Comparison of ENCODE assay signal across 21 cellular contexts in the genomic region with DNA sequence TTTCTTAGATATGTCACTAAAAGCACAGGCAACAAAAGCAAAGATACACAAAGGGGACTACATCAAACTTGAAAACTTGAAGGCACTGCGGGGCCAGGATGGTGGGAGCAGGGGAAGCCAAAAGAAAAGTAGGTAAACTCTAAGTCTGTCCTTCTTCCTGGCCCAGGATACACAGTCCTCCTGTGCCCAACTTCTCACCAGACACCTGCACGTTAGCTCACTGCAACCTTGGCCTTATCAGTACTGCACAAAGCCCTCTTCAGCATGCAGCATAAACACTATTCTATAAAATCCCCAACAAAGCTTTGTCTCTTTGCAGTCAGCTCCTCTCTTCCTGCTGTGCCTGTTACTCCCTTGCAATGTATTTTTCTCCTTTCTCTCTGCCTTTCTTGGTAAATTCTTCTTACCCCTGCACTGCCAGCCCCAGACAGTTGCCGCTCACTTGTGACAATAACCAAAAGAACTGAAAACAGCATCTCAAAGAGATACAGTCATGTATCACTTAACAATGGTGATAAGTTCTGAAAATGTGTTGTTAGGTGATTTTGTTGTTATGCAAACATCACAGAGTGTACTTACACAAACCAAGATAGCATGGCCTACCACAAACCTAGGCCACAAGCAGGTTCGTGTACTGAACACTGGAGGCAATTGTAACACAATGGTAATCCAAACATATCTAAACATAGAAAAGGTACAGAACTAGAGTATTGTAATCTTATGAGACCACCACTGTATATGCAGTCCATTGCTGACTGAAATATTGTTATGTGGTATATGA. TPM values are rescaled to one million over a fixed set of nuclear protein-coding genes. Genes with fewer than 3 reads are reported as not detected.
DNase-seq lines count a peak whose midpoint lies in the region; ATAC-seq and TF ChIP-seq lines count a peak whose summit lies in the region.
"Had no signal": no experiment of that assay in that cellular context is flagged by ENCODE, and none has a peak within 500 bp of the region (broad histone marks: within the 10 kb centered on the region; RNA-seq: fewer than 3 reads in every experiment).

No MANE protein-coding gene starts in this region.

- H3K4me1 ChIP-seq in endodermal cell (ENCODE audit: control insufficient read depth, insufficient read depth, low read length) (peaks cover 10% of the 10 kb centered on the region), tibial artery (peaks cover 0 to 12% (median 4%) of the 10 kb centered on the region in 4 donors), GM23248 (ENCODE audit: insufficient read depth) (no peaks in the 10 kb centered on the region)
- H3K4me1 ChIP-seq: Caco-2 had no signal

- no peak overlapping the region for H3K4me2 ChIP-seq in GM23248 (ENCODE audit: unreplicated experiment)

- H3K9me3 ChIP-seq in endodermal cell (ENCODE audit: control insufficient read depth, low read length) (peaks cover 22% of the 10 kb centered on the region), tibial artery (no peaks in the 10 kb centered on the region), GM23248 (ENCODE audit: low read depth) (no peaks in the 10 kb centered on the region)
- H3K9me3 ChIP-seq: BE2C had no signal

- H3K4me3 Mint-ChIP-seq in activated T-cell treated with anti-CD3 and anti-CD28 coated beads, Interleukin-2, amount 50 U/mL, for 72 hours, result no peak overlapping the region
- no peak overlapping the region for H3K4me3 Mint-ChIP-seq in activated T-cell treated with anti-CD3 and anti-CD28 coated beads, Interleukin-2, amount 50 U/mL, for 4 hours
- H3K4me3 Mint-ChIP-seq in endodermal cell, result no peak overlapping the region
- H3K4me3 Mint-ChIP-seq: nephron progenitor cell, T-cell had no signal

- H2AFZ ChIP-seq in GM23248, result no peak overlapping the region

- in situ Hi-C loops in GM23248 (cut with MboI), result no loop called here

- peaks cover 2 to 5% of the 10 kb centered on the region in 2 donors for H3K9me3 Mint-ChIP-seq in activated T-cell treated with anti-CD3 and anti-CD28 coated beads, Interleukin-2, amount 50 U/mL, for 72 hours
- peaks cover 10% of the 10 kb centered on the region for H3K9me3 Mint-ChIP-seq in activated T-cell treated with anti-CD3 and anti-CD28 coated beads, Interleukin-2, amount 50 U/mL, for 4 hours
- H3K9me3 Mint-ChIP-seq in endodermal cell, result peaks cover 32% of the 10 kb centered on the region

- 80 to 84% methylated on average over 1 to 4 of the region's 4 CpGs for WGBS in endodermal cell (ENCODE audit: insufficient coverage in 1 of 2, insufficient read length in 1 of 2), 2 experiments
- 93 to 97% methylated on average over 4 of the region's 4 CpGs for WGBS in GM23248 (ENCODE audit: low coverage in 1 of 2, low lambda C conversion rate in 2 of 2, missing lambda C conversion rate in 2 of 2), 2 experiments

- H3K9me2 ChIP-seq in GM23248 (ENCODE audit: insufficient read depth), result no peaks in the 10 kb centered on the region

- H3K4me1 Mint-ChIP-seq in activated T-cell treated with anti-CD3 and anti-CD28 coated beads, Interleukin-2, amount 50 U/mL, for 72 hours (ENCODE audit: low read depth), result peaks cover 5% of the 10 kb centered on the region
- no peaks in the 10 kb centered on the region for H3K4me1 Mint-ChIP-seq in activated T-cell treated with anti-CD3 and anti-CD28 coated beads, Interleukin-2, amount 50 U/mL, for 4 hours (ENCODE audit: low read depth)
- peaks cover 25% of the 10 kb centered on the region for H3K4me1 Mint-ChIP-seq in endodermal cell

- peak; percentile 56 to 71 for ATAC-seq in activated T-cell treated with anti-CD3 and anti-CD28 coated beads, Interleukin-2, amount 50 U/mL, for 72 hours (replicated peaks in 1 of 2)
- no peak for ATAC-seq in activated T-cell treated with anti-CD3 and anti-CD28 coated beads, Interleukin-2, amount 50 U/mL, for 4 hours
- no peak for ATAC-seq in GM18502 (IDR thresholded peaks at IDR 0.05; ENCODE audit: poor library complexity, unreplicated experiment)
- ATAC-seq: T-cell had no signal

- no peak overlapping the region for H3K27ac ChIP-seq in endodermal cell (ENCODE audit: low read depth, low read length)
- H3K27ac ChIP-seq in tibial artery, result peak overlapping the region; percentile 45 to 63
- H3K27ac ChIP-seq in GM23248, result no peak overlapping the region

- H3K9ac ChIP-seq in endodermal cell (ENCODE audit: extremely low read depth, low read length, poor library complexity, severe bottlenecking), result no peak overlapping the region
- no peak overlapping the region for H3K9ac ChIP-seq in GM23248

- H3K79me2 ChIP-seq in GM23248 (ENCODE audit: insufficient read depth), result 0 out of 2 replicates have a peak, but pooled peaks cover 3% of the 10 kb centered on the region

- H3K36me3 ChIP-seq in endodermal cell (ENCODE audit: control insufficient read depth, insufficient read depth, low read length) (peaks cover 35% of the 10 kb centered on the region), tibial artery (no peaks in the 10 kb centered on the region), GM23248 (ENCODE audit: low read depth) (no peaks in the 10 kb centered on the region)
- H3K36me3 ChIP-seq: BE2C had no signal

- H4K20me1 ChIP-seq in GM23248 (ENCODE audit: insufficient read depth), result no peaks in the 10 kb centered on the region

- H3K27me3 Mint-ChIP-seq in activated T-cell treated with anti-CD3 and anti-CD28 coated beads, Interleukin-2, amount 50 U/mL, for 72 hours (ENCODE audit: low read depth), result no peaks in the 10 kb centered on the region
- no peaks in the 10 kb centered on the region for H3K27me3 Mint-ChIP-seq in activated T-cell treated with anti-CD3 and anti-CD28 coated beads, Interleukin-2, amount 50 U/mL, for 4 hours (ENCODE audit: low read depth)
- no peaks in the 10 kb centered on the region for H3K27me3 Mint-ChIP-seq in endodermal cell (ENCODE audit: insufficient read depth)
- H3K27me3 Mint-ChIP-seq: T-cell had no signal

- H3F3A ChIP-seq in GM23248 (ENCODE audit: insufficient read depth), result no peaks in the 10 kb centered on the region

- peaks cover 2 to 4% of the 10 kb centered on the region in 2 donors for H3K36me3 Mint-ChIP-seq in activated T-cell treated with anti-CD3 and anti-CD28 coated beads, Interleukin-2, amount 50 U/mL, for 72 hours (ENCODE audit: insufficient read depth in 2 of 2)
- peaks cover 5% of the 10 kb centered on the region for H3K36me3 Mint-ChIP-seq in activated T-cell treated with anti-CD3 and anti-CD28 coated beads, Interleukin-2, amount 50 U/mL, for 4 hours (ENCODE audit: insufficient read depth)
- peaks cover 53% of the 10 kb centered on the region for H3K36me3 Mint-ChIP-seq in endodermal cell (ENCODE audit: low read depth)
- H3K36me3 Mint-ChIP-seq: T-cell had no signal

- intact Hi-C loops in tibial artery (cut with DNase I; ENCODE audit: low total_unique reads), result no loop called here

- H3K4me3 ChIP-seq in endodermal cell (ENCODE audit: low read length) (no peak overlapping the region), tibial artery (no peak overlapping the region), GM23248 (no peak overlapping the region)

- H3K27me3 ChIP-seq in endodermal cell (ENCODE audit: control insufficient read depth, insufficient read depth, low read length, poor library complexity, severe bottlenecking) (no peaks in the 10 kb centered on the region), tibial artery (no peaks in the 10 kb centered on the region), GM23248 (replicated peaks; ENCODE audit: insufficient read depth) (no peaks in the 10 kb centered on the region)
- H3K27me3 ChIP-seq: BE2C had no signal

- TF ChIP-seq CTCF in endodermal cell (conservative IDR thresholded peaks at IDR 0.05), result no peak
- no peak for TF ChIP-seq CTCF in tibial artery (IDR thresholded peaks at IDR 0.05)

- H3K27ac Mint-ChIP-seq in activated T-cell treated with anti-CD3 and anti-CD28 coated beads, Interleukin-2, amount 50 U/mL, for 72 hours, result no peak overlapping the region
- H3K27ac Mint-ChIP-seq in endodermal cell, result peak overlapping the region; percentile 12
- H3K27ac Mint-ChIP-seq: T-cell had no signal

- DNase-seq in activated T-cell treated with anti-CD3 and anti-CD28 coated beads, Interleukin-2, amount 50 U/mL, for 72 hours, result no peak
- no peak for DNase-seq in activated T-cell treated with anti-CD3 and anti-CD28 coated beads, Interleukin-2, amount 50 U/mL, for 4 hours
- no peak for DNase-seq in endodermal cell
- peak; percentile 34 for DNase-seq in medulla oblongata (ENCODE audit: extremely low spot score)
- no peak for DNase-seq in tibial artery
- DNase-seq in GM23248, result no peak
- DNase-seq in NCI-H1930 (lab: John Stamatoyannopoulos, UW), result no peak
- DNase-seq: 8988T; activated CD8-positive, alpha-beta memory T cell treated with anti-CD3 and anti-CD28 coated beads, Interleukin-2, amount 50 U/mL, for 48 hours; amniotic stem cell; BE2C; Caco-2; mesendoderm; NCI-H1417; NCI-H2171 treated with DMSO at 0.1 percent for 48 hours; NCI-H526 treated with DMSO at 0.1 percent for 48 hours; nephron progenitor cell; SIG-M5; T-cell; trophoblast cell had no signal

RNA-seq across cellular contexts. Expression of gene NINL, which starts 51.2 kb away (rescaled TPM):
- total RNA-seq in activated T-cell treated with anti-CD3 and anti-CD28 coated beads, Interleukin-2, amount 50 U/mL, for 72 hours, result 1 to 10 TPM; 4.8 to 5.2 TPM
- under 1 TPM; 0.61 to 0.71 (median 0.66) TPM for total RNA-seq in activated T-cell treated with anti-CD3 and anti-CD28 coated beads, Interleukin-2, amount 50 U/mL, for 4 hours
- 100 to 1,000 TPM in 1 of 2 donors, 10 to 100 TPM in 1; 78.5 to 101 TPM for total RNA-seq in endodermal cell
- polyA plus RNA-seq in endodermal cell (2013, experiment 1 of 2), result 48.7 TPM
- polyA plus RNA-seq in endodermal cell (2013, experiment 2 of 2), result 43.3 TPM
- 3.4 and 10.2 TPM in 2 replicates for total RNA-seq in GM23248 (2014; rRNA removed; shearing (Covaris generic))
- 1.9 and 2.6 TPM in 2 replicates for polyA plus RNA-seq in GM23248 (2016; fragmentation: Nextera tagmentation; extraction: Ambion mirVana)

Comparison
In these comparisons a context has a peak if more than half of its experiments do, and no peak if none do; other contexts are left out.
1. ATAC-seq: peak in activated T-cell treated with anti-CD3 and anti-CD28 coated beads, Interleukin-2, amount 50 U/mL, for 72 hours (2 of 2); none in activated T-cell treated with anti-CD3 and anti-CD28 coated beads, Interleukin-2, amount 50 U/mL, for 4 hours (0 of 2) and GM18502 (single experiment).
2. H3K27ac ChIP-seq: peak in tibial artery (2 of 2); none in endodermal cell (single experiment) and GM23248 (single experiment).